10 cellular contexts compared by ENCODE assay signal in the genomic region with DNA sequence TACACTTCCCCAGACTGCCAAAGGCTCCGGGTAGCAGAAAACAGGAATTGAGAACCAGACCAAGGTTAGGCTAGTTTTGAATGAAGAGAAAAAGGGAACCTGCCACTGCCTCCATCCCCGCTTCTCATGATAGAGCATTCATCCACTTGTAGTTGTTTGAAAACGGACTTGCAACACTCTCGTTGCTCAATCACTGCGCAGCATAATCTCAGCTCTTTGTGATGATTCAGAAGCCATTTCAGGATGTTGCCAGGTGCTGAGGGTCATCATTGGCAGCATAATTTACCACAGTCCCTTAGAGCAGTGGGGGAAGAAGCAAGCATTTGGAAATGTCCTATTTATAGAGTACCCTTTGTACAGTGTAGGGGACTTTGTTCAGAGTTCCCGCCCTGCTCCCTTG. TPM values are rescaled to one million over a fixed set of nuclear protein-coding genes. Genes with fewer than 3 reads are reported as not detected.
DNase-seq lines count a peak whose midpoint lies in the region; FAIRE-seq lines count a peak whose summit lies in the region.
"Had no signal": no experiment of that assay in that cellular context is flagged by ENCODE, and none has a peak within 500 bp of the region (broad histone marks: within the 10 kb centered on the region; RNA-seq: fewer than 3 reads in every experiment).

No MANE protein-coding gene starts in this region.

- WGBS in small intestine, 3 donors = 59 to 66% (median 65%) methylated on average over 6 of the region's 6 CpGs

- FAIRE-seq in small intestine (lab: Jason Lieb, UNC) = no peak

- H3K36me3 ChIP-seq in small intestine (ENCODE audit: control insufficient read depth in 2 of 2, insufficient read depth in 2 of 2, low read length in 2 of 2) = no peaks in the 10 kb centered on the region

- no peak overlapping the region for H3K4me3 ChIP-seq in small intestine (ENCODE audit: low read depth in 1 of 2, low read length in 2 of 2)

- H3K27ac ChIP-seq in small intestine (ENCODE audit: low read depth in 1 of 2, low read length in 1 of 2) = no peak overlapping the region

- peak; percentile 62 for DNase-seq in HCEC 1CT
- DNase-seq in SHP77 treated with DMSO at 0.1 percent for 48 hours (lab: John Stamatoyannopoulos, UW) = peak; percentile 45
- peak; percentile 67 for DNase-seq in globus pallidus (ENCODE audit: low spot score)
- peak; percentile 4 for DNase-seq in small intestine
- DNase-seq in stimulated activated CD4-positive, alpha-beta T cell treated with anti-CD3 and anti-CD28 coated beads, Interleukin-1b, Interleukin-23, amount 100 ng/mL, for 48 hours = no peak
- DNase-seq in NCI-H446 (lab: John Stamatoyannopoulos, UW) = no peak
- DNase-seq in effector CD4-positive, alpha-beta T cell = no peak
- no peak for DNase-seq in NCI-H82 treated with DMSO at 0.1 percent for 48 hours (lab: John Stamatoyannopoulos, UW; ENCODE audit: unreplicated experiment)
- DNase-seq: activated CD4-positive, alpha-beta T cell treated with anti-CD3 and anti-CD28 coated beads, Interleukin-2, amount 10 ng/mL, durations not matched to agents 7 days and 5 days; NCI-H1436 had no signal

- no peaks in the 10 kb centered on the region for H3K4me1 ChIP-seq in small intestine (ENCODE audit: control insufficient read depth in 2 of 2, insufficient read depth in 1 of 2, low read depth in 1 of 2, low read length in 1 of 2)

- no peaks in the 10 kb centered on the region for H3K27me3 ChIP-seq in small intestine (ENCODE audit: control insufficient read depth in 2 of 2, insufficient read depth in 2 of 2, low read length in 2 of 2)

- H3K9me3 ChIP-seq in small intestine (ENCODE audit: control insufficient read depth, low read depth) = no peaks in the 10 kb centered on the region

RNA-seq across cellular contexts. Expression of a gene that starts 25.6 kb away (rescaled TPM):
- under 1 TPM in 2 of 3 donors, not detected in 1; 0.15 to 0.54 TPM for polyA plus RNA-seq in small intestine

Comparison
In these comparisons a context has a peak if more than half of its experiments do, and no peak if none do; other contexts are left out.
1. DNase-seq: peak in HCEC 1CT (single experiment), SHP77 treated with DMSO at 0.1 percent for 48 hours (single experiment), globus pallidus (single experiment) and small intestine (single experiment); none in stimulated activated CD4-positive, alpha-beta T cell treated with anti-CD3 and anti-CD28 coated beads, Interleukin-1b, Interleukin-23, amount 100 ng/mL, for 48 hours (single experiment), NCI-H446 (0 of 2), effector CD4-positive, alpha-beta T cell (single experiment) and NCI-H82 treated with DMSO at 0.1 percent for 48 hours (single experiment).